15 cellular contexts compared by ENCODE assay signal in genomic region chr15:85591622-85592021, GRCh38.
DNase-seq lines count a peak whose midpoint lies in the region; ATAC-seq, FAIRE-seq and TF ChIP-seq lines count a peak whose summit lies in the region.
"Had no signal": no experiment of that assay in that cellular context is flagged by ENCODE, and none has a peak within 500 bp of the region (broad histone marks: within the 10 kb centered on the region; RNA-seq: fewer than 3 reads in every experiment).

No MANE protein-coding gene starts in this region.

- POLR2A ChIA-PET in PC-3 (lab: Charles Lee; ENCODE audit: unreplicated experiment): interaction anchor here (0.5 kb wide), 1 partner anchor 9 kb away, joined by 4 read pairs; no protein-coding TSS in a partner anchor

- WGBS in heart right ventricle, 2 donors: 80 to 81% methylated on average over 4 of the region's 4 CpGs
- 92 to 95% methylated on average over 4 of the region's 4 CpGs for WGBS in thyroid gland, 2 donors

- H3K4me3 ChIP-seq in heart right ventricle (no peak overlapping the region), right atrium auricular region (no peak overlapping the region), PC-3 (ENCODE audit: low read length) (no peak overlapping the region), keratinocyte (ENCODE audit: control insufficient read depth in 2 of 3, extremely low read depth in 1 of 3, insufficient read depth in 2 of 3, low read depth in 1 of 3, low read length in 3 of 3) (no peak overlapping the region), thyroid gland (replicated peaks in 1 of 3) (no peak overlapping the region), tibial artery (no peak overlapping the region)
- H3K4me3 ChIP-seq: SK-N-MC had no signal

- no peak for DNase-seq in heart right ventricle
- no peak for DNase-seq in right atrium auricular region (ENCODE audit: low spot score)
- DNase-seq in PC-3: no peak
- DNase-seq in keratinocyte (ENCODE audit: low read depth, low spot score): no peak
- no peak for DNase-seq in thyroid gland
- DNase-seq in tibial artery: no peak
- no peak for DNase-seq in A172 (ENCODE audit: low spot score)
- no peak for DNase-seq in T1000 (lab: John Stamatoyannopoulos, UW)
- DNase-seq: CD4-positive, alpha-beta T cell; DND-41; GDM1; H7; NCI-H1436; NCI-H2081 had no signal

- H2AFZ ChIP-seq in PC-3 (ENCODE audit: low read length) (no peak overlapping the region), keratinocyte (ENCODE audit: control insufficient read depth, low read length) (no peak overlapping the region)

- H3F3A ChIP-seq in PC-3 (ENCODE audit: low read length, unreplicated experiment): peaks cover 8% of the 10 kb centered on the region

- no peaks in the 10 kb centered on the region for H3K9me1 ChIP-seq in keratinocyte (ENCODE audit: control insufficient read depth, extremely low read depth, insufficient read depth, low read length)

- H4K20me1 ChIP-seq in PC-3 (ENCODE audit: low read length) (peaks cover 3% of the 10 kb centered on the region; the same call in 1 of the 2 replicates), keratinocyte (ENCODE audit: control insufficient read depth, extremely low read depth, insufficient read depth, low read length) (no peaks in the 10 kb centered on the region)

- FAIRE-seq in keratinocyte (lab: Jason Lieb, UNC): peak; percentile 13

- peaks cover 0 to 76% (median 6%) of the 10 kb centered on the region in 9 donors for H3K36me3 ChIP-seq in heart right ventricle
- peaks cover 11% of the 10 kb centered on the region for H3K36me3 ChIP-seq in right atrium auricular region
- H3K36me3 ChIP-seq in PC-3 (ENCODE audit: low read depth, low read length): 0 out of 2 replicates have a peak, but pooled peaks cover 4% of the 10 kb centered on the region
- H3K36me3 ChIP-seq in keratinocyte (ENCODE audit: control insufficient read depth in 2 of 2, extremely low read depth in 1 of 2, insufficient read depth in 2 of 2, low read length in 2 of 2): peaks cover 0 to 4% of the 10 kb centered on the region in 2 experiments
- H3K36me3 ChIP-seq in thyroid gland: no peaks in the 10 kb centered on the region
- H3K36me3 ChIP-seq in tibial artery: no peaks in the 10 kb centered on the region

- peaks cover 9 to 96% (median 80%) of the 10 kb centered on the region in 9 donors for H3K4me1 ChIP-seq in heart right ventricle
- peaks cover 0 to 82% of the 10 kb centered on the region in 2 donors for H3K4me1 ChIP-seq in right atrium auricular region
- peaks cover 74% of the 10 kb centered on the region for H3K4me1 ChIP-seq in PC-3 (ENCODE audit: insufficient read depth, low read length)
- peaks cover 40% of the 10 kb centered on the region for H3K4me1 ChIP-seq in keratinocyte (ENCODE audit: control insufficient read depth, extremely low read depth, insufficient read depth, low read length)
- H3K4me1 ChIP-seq in thyroid gland: peaks cover 38 to 61% of the 10 kb centered on the region in 2 donors
- H3K4me1 ChIP-seq in tibial artery: peaks cover 0 to 42% (median 10%) of the 10 kb centered on the region in 4 donors

- ATAC-seq in heart right ventricle (no peak), PC-3 (no peak)

- CTCF ChIA-PET in PC-3 (lab: Charles Lee): no interaction called here

- H3K9me3 ChIP-seq in heart right ventricle (no peaks in the 10 kb centered on the region), right atrium auricular region (no peaks in the 10 kb centered on the region), PC-3 (ENCODE audit: low read length) (no peaks in the 10 kb centered on the region), keratinocyte (ENCODE audit: control insufficient read depth, low read depth, low read length) (no peaks in the 10 kb centered on the region), thyroid gland (no peaks in the 10 kb centered on the region), tibial artery (no peaks in the 10 kb centered on the region)

- no peaks in the 10 kb centered on the region for H3K9me2 ChIP-seq in PC-3 (replicated peaks; ENCODE audit: low read length)

- no peak for TF ChIP-seq POLR2A in thyroid gland (IDR thresholded peaks at IDR 0.05)

- peak overlapping the region; percentile 47 for H3K9ac ChIP-seq in PC-3 (ENCODE audit: low read length)
- no peak overlapping the region for H3K9ac ChIP-seq in keratinocyte (ENCODE audit: control insufficient read depth, extremely low read depth, insufficient read depth, low read length)

- intact Hi-C loops in heart right ventricle (cut with DNase I) (loop anchor here in 2 of 10 donors (5.0 to 10.0 kb wide), 2 partner anchors 76 to 243 kb away; no protein-coding TSS in a partner anchor), PC-3 (cut with micrococcal nuclease) (loop anchor here (5.0 kb wide), 1 partner anchor 49 kb away; no protein-coding TSS in a partner anchor), thyroid gland (cut with DNase I) (no loop called here), tibial artery (cut with DNase I; ENCODE audit: low total_unique reads) (no loop called here)

- H3K27ac ChIP-seq in heart right ventricle (peak overlapping the region in 6 of 10 donors; percentile 18 to 72 (median 56)), right atrium auricular region (peak overlapping the region in 1 of 2 donors; percentile 28), PC-3 (ENCODE audit: low read length) (peak overlapping the region; percentile 96), keratinocyte (ENCODE audit: control insufficient read depth, insufficient read depth, low read length) (peak overlapping the region; percentile 56), thyroid gland (peak overlapping the region in 2 of 3 donors; percentile 87 to 90), tibial artery (no peak overlapping the region)
- H3K27ac ChIP-seq: SK-N-MC had no signal

- no peaks in the 10 kb centered on the region for H3K27me3 ChIP-seq in heart right ventricle
- H3K27me3 ChIP-seq in right atrium auricular region: no peaks in the 10 kb centered on the region
- H3K27me3 ChIP-seq in PC-3 (ENCODE audit: low read length): no peaks in the 10 kb centered on the region
- no peaks in the 10 kb centered on the region for H3K27me3 ChIP-seq in keratinocyte (ENCODE audit: control insufficient read depth, extremely low read depth, insufficient read depth, low read length)
- no peaks in the 10 kb centered on the region for H3K27me3 ChIP-seq in thyroid gland
- H3K27me3 ChIP-seq in tibial artery: no peaks in the 10 kb centered on the region

- BruUV-seq in PC-3 (replicated peaks; lab: Mats Ljungman, UMichigan): no TSS peak

- TF ChIP-seq CTCF in heart right ventricle (IDR thresholded peaks at IDR 0.05): no peak
- no peak for TF ChIP-seq CTCF in right atrium auricular region (IDR thresholded peaks at IDR 0.05)
- TF ChIP-seq CTCF in PC-3 (conservative IDR thresholded peaks at IDR 0.05; ENCODE audit: low read depth, low read length): no peak
- no peak for TF ChIP-seq CTCF in keratinocyte (optimal IDR thresholded peaks at IDR 0.05 in 1 of 3, IDR thresholded peaks at IDR 0.05 in 1 of 3, conservative IDR thresholded peaks at IDR 0.05 in 1 of 3; ENCODE audit: extremely low read depth in 1 of 3, insufficient read depth in 2 of 3, low read length in 3 of 3)
- TF ChIP-seq CTCF in thyroid gland (IDR thresholded peaks at IDR 0.05): no peak
- no peak for TF ChIP-seq CTCF in tibial artery (IDR thresholded peaks at IDR 0.05)

- dilution Hi-C loops in keratinocyte (cut with MboI; ENCODE audit: extremely low pct_ligation_motif_present, low sequenced_read_pairs): no loop called here

- H3K79me2 ChIP-seq in PC-3 (ENCODE audit: low read length) (peaks cover 76% of the 10 kb centered on the region), keratinocyte (ENCODE audit: control insufficient read depth, insufficient read depth, low read length) (peaks cover 12% of the 10 kb centered on the region)

- H3K4me2 ChIP-seq in PC-3 (ENCODE audit: low read length) (peak overlapping the region; percentile 33), keratinocyte (ENCODE audit: control insufficient read depth, extremely low read depth, insufficient read depth, low read depth, low read length) (no peak overlapping the region)

Comparison
In these comparisons a context has a peak if more than half of its experiments do, and no peak if none do; other contexts are left out.
1. H3K27ac ChIP-seq: peak in heart right ventricle (6 of 10), PC-3 (single experiment), keratinocyte (single experiment) and thyroid gland (2 of 3); none in tibial artery (0 of 2).